25 cellular contexts compared by ENCODE assay signal in the genomic region with DNA sequence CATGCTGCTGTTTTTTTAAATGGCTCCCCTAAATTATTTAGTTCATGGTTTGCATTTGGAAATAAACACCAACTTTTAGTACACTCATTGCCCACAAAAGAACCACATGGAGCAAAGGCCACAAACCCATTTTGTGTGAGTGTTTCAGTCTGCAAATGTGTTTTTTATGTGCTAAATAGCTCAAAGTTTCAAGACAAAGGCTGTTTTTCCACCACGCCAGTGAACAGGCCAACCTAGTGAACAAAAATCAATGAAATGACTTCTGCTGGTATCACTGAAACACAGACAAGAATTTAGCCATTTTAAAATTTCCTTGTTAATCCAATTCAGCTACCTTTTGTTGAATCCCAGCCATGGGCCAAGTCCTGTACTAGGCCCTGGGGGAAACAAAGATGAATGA. TPM values are rescaled to one million over a fixed set of nuclear protein-coding genes. Genes with fewer than 3 reads are reported as not detected.
DNase-seq lines count a peak whose midpoint lies in the region; ATAC-seq, FAIRE-seq and TF ChIP-seq lines count a peak whose summit lies in the region.
"Had no signal": no experiment of that assay in that cellular context is flagged by ENCODE, and none has a peak within 500 bp of the region (broad histone marks: within the 10 kb centered on the region; RNA-seq: fewer than 3 reads in every experiment).

No MANE protein-coding gene starts in this region.

- H3K4me3 ChIP-seq in HepG2 (replicated peaks in 1 of 3; ENCODE audit: insufficient read depth in 1 of 3, low read depth in 2 of 3, low read length in 3 of 3) (no peak overlapping the region), ascending aorta (no peak overlapping the region)
- H3K4me3 ChIP-seq: BLaER1 treated with 17β-estradiol and CSF1 and Interleukin-3, amounts not matched to agents 10 nM and 100 nM; GM23338 had no signal

- peaks cover 2% of the 10 kb centered on the region for H3K79me2 ChIP-seq in HepG2 (ENCODE audit: insufficient read depth, low read length)

- H3K9me3 ChIP-seq in HepG2 (ENCODE audit: low read length) (no peaks in the 10 kb centered on the region), ascending aorta (no peaks in the 10 kb centered on the region)
- H3K9me3 ChIP-seq: BE2C had no signal

- WGBS in HepG2 (ENCODE audit: low lambda C conversion rate), result 64% methylated on average over 1 of the region's 1 CpG

- H3K27ac ChIP-seq in HepG2 (ENCODE audit: extremely low read length, insufficient read depth, low read length), result peak overlapping the region; percentile 63
- no peak overlapping the region for H3K27ac ChIP-seq in ascending aorta
- H3K27ac ChIP-seq: 22Rv1; BLaER1 treated with 17β-estradiol and CSF1 and Interleukin-3, amounts not matched to agents 10 nM and 100 nM had no signal

- H3K27ac Mint-ChIP-seq in activated CD8-positive, alpha-beta memory T cell treated with anti-CD3 and anti-CD28 coated beads, Interleukin-2, amount 10 ng/mL, durations not matched to agents 7 days and 5 days, result no peak overlapping the region
- H3K27ac Mint-ChIP-seq in progenitor cell of endocrine pancreas, result peak overlapping the region; percentile 46
- H3K27ac Mint-ChIP-seq: GM23338, H9 had no signal

- H3K36me3 Mint-ChIP-seq in activated CD8-positive, alpha-beta memory T cell treated with anti-CD3 and anti-CD28 coated beads, Interleukin-2, amount 10 ng/mL, durations not matched to agents 7 days and 5 days, result peaks cover 20% of the 10 kb centered on the region
- H3K36me3 Mint-ChIP-seq in progenitor cell of endocrine pancreas (ENCODE audit: insufficient read depth), result peaks cover 9% of the 10 kb centered on the region

- in situ Hi-C loops in HepG2 (cut with HindIII; ENCODE audit: extremely low pct_ligation_motif_present, low pct_unique_long_range_greater_than_20kb), result no loop called here

- H3K9me3 Mint-ChIP-seq in activated CD8-positive, alpha-beta memory T cell treated with anti-CD3 and anti-CD28 coated beads, Interleukin-2, amount 10 ng/mL, durations not matched to agents 7 days and 5 days (ENCODE audit: low read depth), result no peaks in the 10 kb centered on the region
- no peaks in the 10 kb centered on the region for H3K9me3 Mint-ChIP-seq in progenitor cell of endocrine pancreas (ENCODE audit: low read depth)
- H3K9me3 Mint-ChIP-seq: CD4-positive, alpha-beta memory T cell had no signal

- no peak overlapping the region for H2AFZ ChIP-seq in HepG2 (ENCODE audit: low read length)
- H2AFZ ChIP-seq: GM23338 had no signal

- no peaks in the 10 kb centered on the region for H3K27me3 Mint-ChIP-seq in activated CD8-positive, alpha-beta memory T cell treated with anti-CD3 and anti-CD28 coated beads, Interleukin-2, amount 10 ng/mL, durations not matched to agents 7 days and 5 days
- no peaks in the 10 kb centered on the region for H3K27me3 Mint-ChIP-seq in progenitor cell of endocrine pancreas
- H3K27me3 Mint-ChIP-seq: CD4-positive, alpha-beta memory T cell had no signal

- no peak for TF ChIP-seq POLR2A in HepG2 (IDR thresholded peaks at IDR 0.05; ENCODE audit: insufficient read depth in 1 of 2, low read depth in 2 of 2, low read length in 2 of 2)

- H3K4me1 Mint-ChIP-seq in activated CD8-positive, alpha-beta memory T cell treated with anti-CD3 and anti-CD28 coated beads, Interleukin-2, amount 10 ng/mL, durations not matched to agents 7 days and 5 days, result peaks cover 47% of the 10 kb centered on the region
- H3K4me1 Mint-ChIP-seq in progenitor cell of endocrine pancreas (ENCODE audit: low read depth), result peaks cover 11% of the 10 kb centered on the region

- peaks cover 0 to 2% of the 10 kb centered on the region in 2 experiments; a peak in 2 of 5 replicates for H3K36me3 ChIP-seq in HepG2 (replicated peaks in 1 of 2; ENCODE audit: control insufficient read depth in 1 of 2, insufficient read depth in 2 of 2, low read length in 2 of 2)
- H3K36me3 ChIP-seq in ascending aorta, result no peaks in the 10 kb centered on the region
- H3K36me3 ChIP-seq: BE2C had no signal

- no peak overlapping the region for H3K9ac ChIP-seq in HepG2 (ENCODE audit: insufficient read depth, low read depth, low read length)
- H3K9ac ChIP-seq: BLaER1 treated with 17β-estradiol and CSF1 and Interleukin-3, amounts not matched to agents 10 nM and 100 nM had no signal

- no TSS peak for BruUV-seq in HepG2 (replicated peaks; lab: Mats Ljungman, UMichigan)

- FAIRE-seq in HepG2 (lab: Jason Lieb, UNC), result no peak
- FAIRE-seq: A204.1, GM12891, GM18507 had no signal

- H3K4me2 ChIP-seq in HepG2 (ENCODE audit: low read depth, low read length), result peak overlapping the region; percentile 24
- H3K4me2 ChIP-seq: BLaER1 treated with 17β-estradiol and CSF1 and Interleukin-3, amounts not matched to agents 10 nM and 100 nM; GM23338 had no signal

- TF ChIP-seq CTCF in HepG2 (CRISPR knock-in tag; IDR thresholded peaks at IDR 0.05), result no peak
- no peak for TF ChIP-seq CTCF in progenitor cell of endocrine pancreas (IDR thresholded peaks at IDR 0.05; ENCODE audit: unreplicated experiment)
- no peak for TF ChIP-seq CTCF in ascending aorta (IDR thresholded peaks at IDR 0.05)

- no peaks in the 10 kb centered on the region for H3K27me3 ChIP-seq in HepG2 (ENCODE audit: control insufficient read depth in 1 of 2, insufficient read depth in 2 of 2, low read length in 2 of 2)
- no peaks in the 10 kb centered on the region for H3K27me3 ChIP-seq in ascending aorta
- H3K27me3 ChIP-seq: BE2C; BLaER1 treated with 17β-estradiol and CSF1 and Interleukin-3, amounts not matched to agents 10 nM and 100 nM had no signal

- TF ChIP-seq EP300 in HepG2 (IDR thresholded peaks at IDR 0.05; ENCODE audit: low read depth in 2 of 2, low read length in 2 of 2) (no peak), HepG2 (CRISPR knock-in tag; IDR thresholded peaks at IDR 0.05; ENCODE audit: borderline replicate concordance) (no peak)

- no peak for TF ChIP-seq RAD21 in HepG2 (CRISPR knock-in tag; IDR thresholded peaks at IDR 0.05)

- CTCF ChIA-PET in activated CD8-positive, alpha-beta memory T cell treated with anti-CD3 and anti-CD28 coated beads, Interleukin-2, amount 10 ng/mL, durations not matched to agents 7 days and 5 days (lab: Charles Lee), result no interaction called here
- CTCF ChIA-PET in HepG2 (lab: Yijun Ruan, JAX; ENCODE audit: low intra/inter-chr PET ratio, low total read pairs), result no interaction called here

- intact Hi-C loops in HepG2 (cut with micrococcal nuclease; ENCODE audit: unreplicated experiment) (loop anchor here (1.0 kb wide), 1 partner anchor 17 kb away; no protein-coding TSS in a partner anchor), ascending aorta (cut with DNase I) (no loop called here)

- peaks cover 60% of the 10 kb centered on the region for H3K4me1 ChIP-seq in HepG2 (ENCODE audit: insufficient read depth, low read length)
- no peaks in the 10 kb centered on the region for H3K4me1 ChIP-seq in ascending aorta
- H3K4me1 ChIP-seq: BE2C had no signal

- H3K4me3 Mint-ChIP-seq in activated CD8-positive, alpha-beta memory T cell treated with anti-CD3 and anti-CD28 coated beads, Interleukin-2, amount 10 ng/mL, durations not matched to agents 7 days and 5 days, result no peak overlapping the region
- no peak overlapping the region for H3K4me3 Mint-ChIP-seq in progenitor cell of endocrine pancreas (ENCODE audit: low read depth)
- H3K4me3 Mint-ChIP-seq: CD14-positive monocyte; CD4-positive, alpha-beta memory T cell; GM23338; H9 had no signal

- POLR2A ChIA-PET in HepG2 (lab: Yijun Ruan, JAX), result interaction anchor here (1.0 to 4.7 kb wide), 5 partner anchors 8 to 52 kb away, joined by 3 to 24 read pairs (median 6); a partner anchor contains a TSS

- DNase-seq in activated CD8-positive, alpha-beta memory T cell treated with anti-CD3 and anti-CD28 coated beads for 24 hours, result peak; percentile 1
- DNase-seq in activated CD8-positive, alpha-beta memory T cell treated with anti-CD3 and anti-CD28 coated beads, Interleukin-2, amount 10 ng/mL, durations not matched to agents 7 days and 5 days, result no peak
- DNase-seq in HepG2 (ENCODE audit: low spot score), result no peak
- DNase-seq in progenitor cell of endocrine pancreas (ENCODE audit: low spot score, unreplicated experiment), result no peak
- DNase-seq in NCI-H2196 treated with DMSO at 0.1 percent for 48 hours (lab: John Stamatoyannopoulos, UW; ENCODE audit: unreplicated experiment), result no peak
- no peak for DNase-seq in ascending aorta (ENCODE audit: low spot score in 2 of 2)
- no peak for DNase-seq in pons (ENCODE audit: low spot score)
- DNase-seq: BE2C; Calu3; CD4-positive, alpha-beta memory T cell; COR-L47; DMS53; DMS79 treated with DMSO at 0.1 percent for 48 hours; GF-D8; H9 had no signal

- ATAC-seq in activated CD8-positive, alpha-beta memory T cell treated with anti-CD3 and anti-CD28 coated beads, Interleukin-2, amount 10 ng/mL, durations not matched to agents 7 days and 5 days, result no peak
- peak; percentile 17; the same call in 2 of the 3 replicates for ATAC-seq in HepG2
- no peak for ATAC-seq in HG02571 (IDR thresholded peaks at IDR 0.05; ENCODE audit: unreplicated experiment)
- ATAC-seq: GM23338, HCT116 had no signal

- H4K20me1 ChIP-seq in HepG2 (ENCODE audit: insufficient read depth, low read length), result no peaks in the 10 kb centered on the region
- H4K20me1 ChIP-seq: BLaER1 treated with 17β-estradiol and CSF1 and Interleukin-3, amounts not matched to agents 10 nM and 100 nM had no signal

RNA-seq across cellular contexts. Expression of a gene that starts 52.3 kb away (rescaled TPM):
- 10 to 100 TPM; 10.4 to 13.1 TPM for total RNA-seq in activated CD8-positive, alpha-beta memory T cell treated with anti-CD3 and anti-CD28 coated beads, Interleukin-2, amount 10 ng/mL, durations not matched to agents 7 days and 5 days
- total RNA-seq in HepG2 (2016; rRNA removed; fragmentation: Illumina TruSeq; extraction: Trizol) (7.3 and 11.2 TPM in 2 replicates), progenitor cell of endocrine pancreas (25.4 and 25.7 TPM in 2 replicates), ascending aorta (1.8 TPM)
- 8.1 and 9.0 TPM in 2 replicates for total RNA-seq in HepG2 (2016; cell fraction: cytosol; rRNA removed; fragmentation: Illumina TruSeq; extraction: Trizol; ENCODE audit: low read depth)
- total RNA-seq in HepG2 (2016; cell fraction: insoluble cytoplasmic fraction; rRNA removed; fragmentation: Illumina TruSeq; extraction: Trizol), result 6.3 and 12.7 TPM in 2 replicates
- total RNA-seq in HepG2 (2016; cell fraction: membrane; rRNA removed; fragmentation: Illumina TruSeq; extraction: Trizol), result 2.8 and 3.1 TPM in 2 replicates
- 20.3 and 30.3 TPM in 2 replicates for total RNA-seq in HepG2 (2016; cell fraction: nucleus; rRNA removed; fragmentation: Illumina TruSeq; extraction: Trizol)
- 6.0 and 6.6 TPM in 2 replicates for polyA plus RNA-seq in HepG2 (2011; rRNA removed)
- polyA plus RNA-seq in HepG2 (2011; cell fraction: cytosol; rRNA removed), result 2.7 and 3.6 TPM in 2 replicates
- 13.0 and 16.5 TPM in 2 replicates for polyA plus RNA-seq in HepG2 (2011; cell fraction: nucleus; rRNA removed)
- 4.8 and 5.2 TPM in 2 replicates for polyA plus RNA-seq in HepG2 (2012)
- 0.16 and 0.22 TPM in 2 replicates for polyA plus RNA-seq in HepG2 (2016; cell fraction: cytosol; fragmentation: Illumina TruSeq; extraction: Trizol; ENCODE audit: low read depth)
- polyA plus RNA-seq in HepG2 (2016; cell fraction: insoluble cytoplasmic fraction; fragmentation: Illumina TruSeq; extraction: Trizol; ENCODE audit: low read depth), result 3.0 and 3.1 TPM in 2 replicates
- 0.32 and 0.63 TPM in 2 replicates for polyA plus RNA-seq in HepG2 (2016; cell fraction: membrane; fragmentation: Illumina TruSeq; extraction: Trizol; ENCODE audit: low read depth)
- polyA plus RNA-seq in HepG2 (2016; cell fraction: nucleus; fragmentation: Illumina TruSeq; extraction: Trizol; ENCODE audit: insufficient read depth, low read depth), result 13.8 and 13.9 TPM in 2 replicates
- polyA minus RNA-seq in HepG2 (2011; rRNA and poly(A)+ RNA removed; ENCODE audit: low replicate concordance), result 0.37 and 27.7 TPM in 2 replicates
- polyA minus RNA-seq in HepG2 (2011; cell fraction: cytosol; rRNA and poly(A)+ RNA removed), result 6.3 and 6.7 TPM in 2 replicates
- 59.7 and 63.2 TPM in 2 replicates for polyA minus RNA-seq in HepG2 (2011; cell fraction: nucleus; rRNA and poly(A)+ RNA removed)
- total RNA-seq: G401 had no signal
